ENCODE assay signal across 9 cellular contexts in genomic region chr2:86430368-86430767, GRCh38.
"Had no signal": no experiment of that assay in that cellular context is flagged by ENCODE, and none has a peak within 500 bp of the region (broad histone marks: within the 10 kb centered on the region; RNA-seq: fewer than 3 reads in every experiment).

No MANE protein-coding gene starts in this region.

- H3K4me1 Mint-ChIP-seq: IgD-negative memory B cell had no signal

- H3K27ac Mint-ChIP-seq: IgD-negative memory B cell had no signal

- FAIRE-seq: HTR-8/SVneo had no signal

- H3K4me3 Mint-ChIP-seq: IgD-negative memory B cell had no signal

- DNase-seq: IMR-90, Karpas-422, Kasumi-1, KBM-7, KG1 had no signal

- H3K27ac ChIP-seq: HL-60, KMS-11 had no signal

- H3K9ac ChIP-seq: KMS-11 had no signal

- H3K4me2 ChIP-seq: KMS-11 had no signal
